ENCODE assay signal across 8 cellular contexts in genomic region chr12:48681738-48682532, GRCh38. TPM values are rescaled to one million over a fixed set of nuclear protein-coding genes. Genes with fewer than 3 reads are reported as not detected.
A peak's percentile ranks its signal among the peaks of the same experiment; 100 is the strongest.
DNase-seq lines count a peak whose midpoint lies in the region; TF ChIP-seq lines count a peak whose summit lies in the region.

TSS of gene KANSL2 (minus strand) at chr12:48682238. CDS start at chr12:48681632, 606 bp downstream.

- H3K4me1 Mint-ChIP-seq in H9: peaks cover 22 to 28% of the 10 kb centered on the region in 2 experiments
- peaks cover 35% of the 10 kb centered on the region for H3K4me1 Mint-ChIP-seq in nephron
- peaks cover 49% of the 10 kb centered on the region for H3K4me1 Mint-ChIP-seq in stimulated activated naive CD8-positive, alpha-beta T cell treated with anti-CD3 and anti-CD28 coated beads, Interleukin-15, Interleukin-2, amounts not matched to agents 100 ng/mL and 50 ng/mL, for 24 hours (ENCODE audit: low read depth)

- peak; percentile 100 for DNase-seq in ELR (ENCODE audit: low read depth)
- DNase-seq in H9: peak; percentile 99
- DNase-seq in MG63: peak; percentile 99
- DNase-seq in SHP77 treated with DMSO at 0.1 percent for 48 hours (lab: John Stamatoyannopoulos, UW): peak; percentile 96
- peak; percentile 99 for DNase-seq in activated effector memory CD4-positive, alpha-beta T cell treated with anti-CD3 and anti-CD28 coated beads, Interleukin-2, amount 50 U/mL, for 16 hours
- DNase-seq in fibroblast of pulmonary artery (ENCODE audit: low read depth): peak; percentile 99

- peak within 1 kb of the TSS; percentile 98 for H3K9ac ChIP-seq in H9 (ENCODE audit: extremely low read depth, insufficient read length, low read length)

- no peak within 1 kb of the TSS; the same call in 1 of the 2 replicates for H2BK15ac ChIP-seq in H9 (ENCODE audit: low read depth, low read length)

- TF ChIP-seq CTCF in H9 (conservative IDR thresholded peaks at IDR 0.05) (no peak), fibroblast of pulmonary artery (IDR thresholded peaks at IDR 0.05; ENCODE audit: low read length, missing control alignments) (no peak), nephron (IDR thresholded peaks at IDR 0.05; ENCODE audit: unreplicated experiment in 3 of 3) (no peak)

- peak within 1 kb of the TSS; percentile 96 to 99 (median 99) for H3K27ac Mint-ChIP-seq in H9
- H3K27ac Mint-ChIP-seq in nephron: peak within 1 kb of the TSS; percentile 97 to 99 (median 99)
- peak within 1 kb of the TSS; percentile 96 for H3K27ac Mint-ChIP-seq in stimulated activated naive CD8-positive, alpha-beta T cell treated with anti-CD3 and anti-CD28 coated beads, Interleukin-15, Interleukin-2, amounts not matched to agents 100 ng/mL and 50 ng/mL, for 24 hours

- H3K27me3 Mint-ChIP-seq in H9 (ENCODE audit: low read depth): peaks cover 1% of the 10 kb centered on the region; the same call in 1 of the 2 replicates
- no peaks in the 10 kb centered on the region for H3K27me3 Mint-ChIP-seq in nephron (ENCODE audit: low read depth)
- no peaks in the 10 kb centered on the region for H3K27me3 Mint-ChIP-seq in stimulated activated naive CD8-positive, alpha-beta T cell treated with anti-CD3 and anti-CD28 coated beads, Interleukin-15, Interleukin-2, amounts not matched to agents 100 ng/mL and 50 ng/mL, for 24 hours

- peak within 1 kb of the TSS; percentile 60 for H3K56ac ChIP-seq in H9 (ENCODE audit: insufficient read length, low read depth, low read length)

- H3K9me3 Mint-ChIP-seq in H9 (no peaks in the 10 kb centered on the region), nephron (no peaks in the 10 kb centered on the region)
- no peaks in the 10 kb centered on the region for H3K9me3 Mint-ChIP-seq in stimulated activated naive CD8-positive, alpha-beta T cell treated with anti-CD3 and anti-CD28 coated beads, Interleukin-15, Interleukin-2, amounts not matched to agents 100 ng/mL and 50 ng/mL, for 24 hours

- H3K4ac ChIP-seq in H9 (ENCODE audit: low read depth, low read length): no peak within 1 kb of the TSS

- peaks cover 6% of the 10 kb centered on the region for H3K4me1 ChIP-seq in H9 (ENCODE audit: insufficient read depth, low read length)

- H2BK12ac ChIP-seq in H9 (ENCODE audit: insufficient read length, low read depth, low read length): no peak within 1 kb of the TSS

- H3K79me1 ChIP-seq in H9 (ENCODE audit: insufficient read depth, low read depth, low read length, poor library complexity, severe bottlenecking): peaks cover 15% of the 10 kb centered on the region

- H2BK20ac ChIP-seq in H9 (ENCODE audit: low read depth, low read length, poor library complexity, severe bottlenecking): no peak within 1 kb of the TSS

- peaks cover 32% of the 10 kb centered on the region for H3K79me2 ChIP-seq in H9 (ENCODE audit: insufficient read depth, low read length)

- peak within 1 kb of the TSS; percentile 99 for H3K4me2 ChIP-seq in H9 (ENCODE audit: insufficient read depth, insufficient read length, low read length)

- H3K9me3 ChIP-seq in H9 (ENCODE audit: control insufficient read depth, low read depth, low read length): no peaks in the 10 kb centered on the region
- no peaks in the 10 kb centered on the region for H3K9me3 ChIP-seq in MG63

- H3K36me3 Mint-ChIP-seq in H9 (ENCODE audit: insufficient read depth in 1 of 3, low read depth in 3 of 3) (peaks cover 32 to 47% (median 43%) of the 10 kb centered on the region in 3 experiments; a peak in 6 of 7 replicates), nephron (ENCODE audit: low read depth) (peaks cover 41% of the 10 kb centered on the region)
- peaks cover 43% of the 10 kb centered on the region for H3K36me3 Mint-ChIP-seq in stimulated activated naive CD8-positive, alpha-beta T cell treated with anti-CD3 and anti-CD28 coated beads, Interleukin-15, Interleukin-2, amounts not matched to agents 100 ng/mL and 50 ng/mL, for 24 hours (ENCODE audit: low read depth)

- peaks cover 2% of the 10 kb centered on the region for H4K20me1 ChIP-seq in H9 (ENCODE audit: control insufficient read depth, insufficient read depth, insufficient read length)

- H3K27me3 ChIP-seq in H9 (ENCODE audit: insufficient read depth, low read length) (no peaks in the 10 kb centered on the region), MG63 (no peaks in the 10 kb centered on the region)

- H3K23ac ChIP-seq in H9 (ENCODE audit: insufficient read length, low read depth, low read length): no peak within 1 kb of the TSS

- no CpG with 5 or more reads among the region's 63 CpGs for WGBS in H9 (ENCODE audit: extremely low coverage, insufficient read length, low lambda C conversion rate)

- peak within 1 kb of the TSS; percentile 98 for H3K14ac ChIP-seq in H9 (ENCODE audit: insufficient read depth, low read length)

- H4K8ac ChIP-seq in H9 (replicated peaks; ENCODE audit: insufficient read length, low read depth, low read length): no peak within 1 kb of the TSS

- peak within 1 kb of the TSS; percentile 36 for H4K91ac ChIP-seq in H9 (ENCODE audit: insufficient read length, low read depth, low read length)

- H3T11ph ChIP-seq in H9 (ENCODE audit: low read length): no peak within 1 kb of the TSS

- peak within 1 kb of the TSS; percentile 29 for H3K27ac ChIP-seq in H9 (ENCODE audit: insufficient read length, low read depth, low read length)

- peak within 1 kb of the TSS; percentile 88 for H4K5ac ChIP-seq in H9 (ENCODE audit: insufficient read length, low read depth, low read length)

- no peak within 1 kb of the TSS for H2AFZ ChIP-seq in H9 (ENCODE audit: low read length)

- no peak within 1 kb of the TSS for H2BK120ac ChIP-seq in H9 (ENCODE audit: low read depth, low read length, poor library complexity, severe bottlenecking)

- peaks cover 3% of the 10 kb centered on the region for H3K23me2 ChIP-seq in H9 (ENCODE audit: insufficient read length, low read depth, low read length, poor library complexity, severe bottlenecking)

- H3K18ac ChIP-seq in H9 (ENCODE audit: insufficient read length, low read depth, low read length): peak within 1 kb of the TSS; percentile 96

- peak within 1 kb of the TSS; percentile 97 to 99 for H3K4me3 Mint-ChIP-seq in H9
- H3K4me3 Mint-ChIP-seq in nephron: peak within 1 kb of the TSS; percentile 97 to 100 (median 97)
- H3K4me3 Mint-ChIP-seq in stimulated activated naive CD8-positive, alpha-beta T cell treated with anti-CD3 and anti-CD28 coated beads, Interleukin-15, Interleukin-2, amounts not matched to agents 100 ng/mL and 50 ng/mL, for 24 hours: peak within 1 kb of the TSS; percentile 99

- H2AK5ac ChIP-seq in H9 (ENCODE audit: insufficient read length, low read length): no peak within 1 kb of the TSS

- H3K4me3 ChIP-seq in MG63 (peak within 1 kb of the TSS; percentile 99), fibroblast of pulmonary artery (replicated peaks; ENCODE audit: low read depth, low read length) (peak within 1 kb of the TSS; percentile 96)

- peaks cover 41% of the 10 kb centered on the region for H3K36me3 ChIP-seq in MG63

- peak within 1 kb of the TSS; percentile 10 for H2BK5ac ChIP-seq in H9 (ENCODE audit: insufficient read length, low read length)

RNA-seq across cellular contexts. Expression of gene KANSL2, which starts in this region (rescaled TPM):
- total RNA-seq in H9 (2021): 51.3 and 56.6 TPM in 2 replicates
- 42.8 and 56.3 TPM in 2 replicates for total RNA-seq in MG63 (2014; rRNA removed; shearing (Covaris generic); ENCODE audit: low replicate concordance)

Comparison
In these comparisons a context has a peak if more than half of its experiments do, and no peak if none do; other contexts are left out.
1. Peak in every context shown above with its lines: DNase-seq, H3K4me3 ChIP-seq and H3K27ac ChIP-seq.